1 cellular context compared by ENCODE assay signal in the genomic region with DNA sequence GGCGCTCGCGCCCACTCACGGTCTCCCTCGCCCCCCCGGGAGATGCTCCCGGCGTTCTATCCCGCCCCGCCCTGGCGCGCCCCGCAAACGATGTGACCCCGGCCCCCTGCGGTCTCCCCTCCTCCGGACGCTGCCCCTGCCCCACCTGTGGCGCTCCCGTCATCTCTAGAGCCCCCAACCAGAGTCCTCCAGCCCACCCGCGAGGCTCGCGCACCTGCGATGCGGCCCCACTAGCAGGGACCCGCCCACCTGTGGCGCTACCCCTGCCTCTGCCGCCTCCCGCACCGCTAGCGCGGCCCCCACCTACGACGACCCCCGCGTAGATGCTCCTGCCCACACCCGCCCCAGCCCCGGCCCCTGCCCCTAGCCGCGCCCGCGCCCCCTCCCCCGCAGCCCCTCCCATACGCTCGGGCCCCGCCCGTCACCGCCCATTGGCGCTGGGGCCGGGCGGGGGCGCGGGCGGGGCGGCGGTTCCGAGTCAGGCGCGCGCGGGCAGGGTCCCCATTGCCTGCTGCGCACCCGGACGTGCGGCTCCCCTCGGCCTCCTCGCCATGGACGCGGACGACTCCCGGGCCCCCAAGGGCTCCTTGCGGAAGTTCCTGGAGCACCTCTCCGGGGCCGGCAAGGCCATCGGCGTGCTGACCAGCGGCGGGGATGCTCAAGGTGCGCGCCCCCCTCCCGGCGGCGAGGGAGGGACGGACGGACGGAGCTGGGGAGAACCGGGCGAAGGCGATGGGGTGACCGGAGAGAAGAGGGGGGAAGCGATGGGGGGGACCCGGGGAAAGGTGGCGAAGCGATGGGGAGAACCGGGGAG.
TF ChIP-seq lines count a peak whose summit lies in the region.

A gene (plus strand): TSS at position 504 of the 814 bp plus-strand sequence. CDS start 48 bp downstream, at position 552.

TF ChIP-seq in K562, 482 proteins besides CTCF, POLR2A, EP300 and RAD21 (continued from another document and continues in another):
- TF ChIP-seq, protein P1, sequence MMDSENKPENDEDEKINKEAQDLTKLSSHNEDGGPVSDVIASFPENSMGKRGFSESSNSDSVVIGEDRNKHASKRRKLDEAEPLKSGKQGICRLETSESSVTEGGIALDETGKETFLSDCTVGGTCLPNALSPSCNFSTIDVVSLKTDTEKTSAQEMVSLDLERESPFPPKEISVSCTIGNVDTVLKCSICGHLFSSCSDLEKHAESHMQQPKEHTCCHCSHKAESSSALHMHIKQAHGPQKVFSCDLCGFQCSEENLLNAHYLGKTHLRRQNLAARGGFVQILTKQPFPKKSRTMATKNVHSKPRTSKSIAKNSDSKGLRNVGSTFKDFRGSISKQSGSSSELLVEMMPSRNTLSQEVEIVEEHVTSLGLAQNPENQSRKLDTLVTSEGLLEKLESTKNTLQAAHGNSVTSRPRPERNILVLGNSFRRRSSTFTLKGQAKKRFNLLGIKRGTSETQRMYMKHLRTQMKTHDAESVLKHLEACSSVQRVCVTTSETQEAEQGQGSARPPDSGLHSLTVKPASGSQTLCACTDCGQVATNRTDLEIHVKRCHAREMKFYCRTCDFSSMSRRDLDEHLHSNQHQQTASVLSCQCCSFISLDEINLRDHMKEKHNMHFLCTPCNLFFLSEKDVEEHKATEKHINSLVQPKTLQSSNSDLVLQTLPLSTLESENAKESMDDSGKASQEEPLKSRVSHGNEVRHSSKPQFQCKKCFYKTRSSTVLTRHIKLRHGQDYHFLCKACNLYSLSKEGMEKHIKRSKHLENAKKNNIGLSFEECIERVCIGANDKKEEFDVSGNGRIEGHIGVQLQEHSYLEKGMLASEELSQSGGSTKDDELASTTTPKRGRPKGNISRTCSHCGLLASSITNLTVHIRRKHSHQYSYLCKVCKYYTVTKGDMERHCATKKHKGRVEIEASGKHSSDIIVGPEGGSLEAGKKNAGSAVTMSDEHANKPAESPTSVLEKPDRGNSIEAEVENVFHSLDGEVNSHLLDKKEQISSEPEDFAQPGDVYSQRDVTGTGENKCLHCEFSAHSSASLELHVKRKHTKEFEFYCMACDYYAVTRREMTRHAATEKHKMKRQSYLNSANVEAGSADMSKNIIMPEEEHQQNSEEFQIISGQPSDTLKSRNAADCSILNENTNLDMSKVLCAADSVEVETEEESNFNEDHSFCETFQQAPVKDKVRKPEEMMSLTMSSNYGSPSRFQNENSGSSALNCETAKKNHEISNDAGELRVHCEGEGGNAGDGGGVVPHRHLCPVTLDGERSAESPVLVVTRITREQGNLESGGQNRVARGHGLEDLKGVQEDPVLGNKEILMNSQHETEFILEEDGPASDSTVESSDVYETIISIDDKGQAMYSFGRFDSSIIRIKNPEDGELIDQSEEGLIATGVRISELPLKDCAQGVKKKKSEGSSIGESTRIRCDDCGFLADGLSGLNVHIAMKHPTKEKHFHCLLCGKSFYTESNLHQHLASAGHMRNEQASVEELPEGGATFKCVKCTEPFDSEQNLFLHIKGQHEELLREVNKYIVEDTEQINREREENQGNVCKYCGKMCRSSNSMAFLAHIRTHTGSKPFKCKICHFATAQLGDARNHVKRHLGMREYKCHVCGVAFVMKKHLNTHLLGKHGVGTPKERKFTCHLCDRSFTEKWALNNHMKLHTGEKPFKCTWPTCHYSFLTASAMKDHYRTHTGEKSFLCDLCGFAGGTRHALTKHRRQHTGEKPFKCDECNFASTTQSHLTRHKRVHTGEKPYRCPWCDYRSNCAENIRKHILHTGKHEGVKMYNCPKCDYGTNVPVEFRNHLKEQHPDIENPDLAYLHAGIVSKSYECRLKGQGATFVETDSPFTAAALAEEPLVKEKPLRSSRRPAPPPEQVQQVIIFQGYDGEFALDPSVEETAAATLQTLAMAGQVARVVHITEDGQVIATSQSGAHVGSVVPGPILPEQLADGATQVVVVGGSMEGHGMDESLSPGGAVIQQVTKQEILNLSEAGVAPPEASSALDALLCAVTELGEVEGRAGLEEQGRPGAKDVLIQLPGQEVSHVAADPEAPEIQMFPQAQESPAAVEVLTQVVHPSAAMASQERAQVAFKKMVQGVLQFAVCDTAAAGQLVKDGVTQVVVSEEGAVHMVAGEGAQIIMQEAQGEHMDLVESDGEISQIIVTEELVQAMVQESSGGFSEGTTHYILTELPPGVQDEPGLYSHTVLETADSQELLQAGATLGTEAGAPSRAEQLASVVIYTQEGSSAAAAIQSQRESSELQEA (IDR thresholded peaks at IDR 0.05; ENCODE audit: low read depth), result no peak
- TF ChIP-seq TAF9B (IDR thresholded peaks at IDR 0.05; ENCODE audit: partially characterized antibody) (no peak), GTF2E2 (tag; IDR thresholded peaks at IDR 0.05) (no peak), MTA3 (IDR thresholded peaks at IDR 0.05; ENCODE audit: borderline replicate concordance) (no peak), MEIS2 (IDR thresholded peaks at IDR 0.05; ENCODE audit: partially characterized antibody) (no peak), ZC3H11A (IDR thresholded peaks at IDR 0.05; ENCODE audit: low read depth, low read length) (no peak), YBX1 (IDR thresholded peaks at IDR 0.05) (no peak), ZNF239 (CRISPR knock-in tag; IDR thresholded peaks at IDR 0.05) (no peak), TAL1 (IDR thresholded peaks at IDR 0.05) (no peak), ASH1L (IDR thresholded peaks at IDR 0.05; ENCODE audit: borderline replicate concordance, low read depth, partially characterized antibody) (no peak), HDAC1 (IDR thresholded peaks at IDR 0.05) (peak in 1 of 2 experiments; percentile 53; a peak in 1 of 4 replicates), CHD1 (IDR thresholded peaks at IDR 0.05; ENCODE audit: low read length) (peak; percentile 52), RCOR1 (IDR thresholded peaks at IDR 0.05; ENCODE audit: borderline replicate concordance in 1 of 2, low read depth in 2 of 2, low read length in 2 of 2) (0 out of 4 replicates have a peak, but pooled peaks of 1 of the 2 experiments have one; percentile 4), ELF1 (tag; IDR thresholded peaks at IDR 0.05) (0 out of 2 replicates have a peak, but pooled peaks have one; percentile 31), STAG1 (CRISPR knock-in tag; IDR thresholded peaks at IDR 0.05; ENCODE audit: borderline replicate concordance) (no peak), MYC (IDR thresholded peaks at IDR 0.05; ENCODE audit: low read depth, low read length) (0 out of 2 replicates have a peak, but pooled peaks have one; percentile 25), MYC (CRISPR knock-in tag; IDR thresholded peaks at IDR 0.05; ENCODE audit: borderline replicate concordance, low read depth) (no peak), ZC3H4 (CRISPR knock-in tag; IDR thresholded peaks at IDR 0.05; ENCODE audit: borderline replicate concordance) (no peak), RBFOX2 (IDR thresholded peaks at IDR 0.05; ENCODE audit: low read depth, low read length) (peak; percentile 80), PHB (CRISPR knock-in tag; IDR thresholded peaks at IDR 0.05) (no peak), KLF6 (CRISPR knock-in tag; IDR thresholded peaks at IDR 0.05; ENCODE audit: borderline replicate concordance) (no peak), PHF8 (IDR thresholded peaks at IDR 0.05; ENCODE audit: borderline replicate concordance, low read length) (peak; percentile 60; the same call in 1 of the 2 replicates), NFYB (IDR thresholded peaks at IDR 0.05; ENCODE audit: extremely low read depth, insufficient read length) (no peak)
- TF ChIP-seq, protein P2, sequence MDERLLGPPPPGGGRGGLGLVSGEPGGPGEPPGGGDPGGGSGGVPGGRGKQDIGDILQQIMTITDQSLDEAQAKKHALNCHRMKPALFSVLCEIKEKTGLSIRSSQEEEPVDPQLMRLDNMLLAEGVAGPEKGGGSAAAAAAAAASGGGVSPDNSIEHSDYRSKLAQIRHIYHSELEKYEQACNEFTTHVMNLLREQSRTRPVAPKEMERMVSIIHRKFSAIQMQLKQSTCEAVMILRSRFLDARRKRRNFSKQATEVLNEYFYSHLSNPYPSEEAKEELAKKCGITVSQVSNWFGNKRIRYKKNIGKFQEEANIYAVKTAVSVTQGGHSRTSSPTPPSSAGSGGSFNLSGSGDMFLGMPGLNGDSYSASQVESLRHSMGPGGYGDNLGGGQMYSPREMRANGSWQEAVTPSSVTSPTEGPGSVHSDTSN (CRISPR knock-in tag; IDR thresholded peaks at IDR 0.05; ENCODE audit: low read depth), result no peak
- TF ChIP-seq, protein P2 (tag; conservative IDR thresholded peaks at IDR 0.05; ENCODE audit: low read depth), result no peak
- TF ChIP-seq, protein P3, sequence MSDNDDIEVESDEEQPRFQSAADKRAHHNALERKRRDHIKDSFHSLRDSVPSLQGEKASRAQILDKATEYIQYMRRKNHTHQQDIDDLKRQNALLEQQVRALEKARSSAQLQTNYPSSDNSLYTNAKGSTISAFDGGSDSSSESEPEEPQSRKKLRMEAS (CRISPR knock-in tag; IDR thresholded peaks at IDR 0.05), result no peak
- TF ChIP-seq, protein P4, sequence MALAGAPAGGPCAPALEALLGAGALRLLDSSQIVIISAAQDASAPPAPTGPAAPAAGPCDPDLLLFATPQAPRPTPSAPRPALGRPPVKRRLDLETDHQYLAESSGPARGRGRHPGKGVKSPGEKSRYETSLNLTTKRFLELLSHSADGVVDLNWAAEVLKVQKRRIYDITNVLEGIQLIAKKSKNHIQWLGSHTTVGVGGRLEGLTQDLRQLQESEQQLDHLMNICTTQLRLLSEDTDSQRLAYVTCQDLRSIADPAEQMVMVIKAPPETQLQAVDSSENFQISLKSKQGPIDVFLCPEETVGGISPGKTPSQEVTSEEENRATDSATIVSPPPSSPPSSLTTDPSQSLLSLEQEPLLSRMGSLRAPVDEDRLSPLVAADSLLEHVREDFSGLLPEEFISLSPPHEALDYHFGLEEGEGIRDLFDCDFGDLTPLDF (CRISPR knock-in tag; IDR thresholded peaks at IDR 0.05), result no peak
- TF ChIP-seq, protein P5, sequence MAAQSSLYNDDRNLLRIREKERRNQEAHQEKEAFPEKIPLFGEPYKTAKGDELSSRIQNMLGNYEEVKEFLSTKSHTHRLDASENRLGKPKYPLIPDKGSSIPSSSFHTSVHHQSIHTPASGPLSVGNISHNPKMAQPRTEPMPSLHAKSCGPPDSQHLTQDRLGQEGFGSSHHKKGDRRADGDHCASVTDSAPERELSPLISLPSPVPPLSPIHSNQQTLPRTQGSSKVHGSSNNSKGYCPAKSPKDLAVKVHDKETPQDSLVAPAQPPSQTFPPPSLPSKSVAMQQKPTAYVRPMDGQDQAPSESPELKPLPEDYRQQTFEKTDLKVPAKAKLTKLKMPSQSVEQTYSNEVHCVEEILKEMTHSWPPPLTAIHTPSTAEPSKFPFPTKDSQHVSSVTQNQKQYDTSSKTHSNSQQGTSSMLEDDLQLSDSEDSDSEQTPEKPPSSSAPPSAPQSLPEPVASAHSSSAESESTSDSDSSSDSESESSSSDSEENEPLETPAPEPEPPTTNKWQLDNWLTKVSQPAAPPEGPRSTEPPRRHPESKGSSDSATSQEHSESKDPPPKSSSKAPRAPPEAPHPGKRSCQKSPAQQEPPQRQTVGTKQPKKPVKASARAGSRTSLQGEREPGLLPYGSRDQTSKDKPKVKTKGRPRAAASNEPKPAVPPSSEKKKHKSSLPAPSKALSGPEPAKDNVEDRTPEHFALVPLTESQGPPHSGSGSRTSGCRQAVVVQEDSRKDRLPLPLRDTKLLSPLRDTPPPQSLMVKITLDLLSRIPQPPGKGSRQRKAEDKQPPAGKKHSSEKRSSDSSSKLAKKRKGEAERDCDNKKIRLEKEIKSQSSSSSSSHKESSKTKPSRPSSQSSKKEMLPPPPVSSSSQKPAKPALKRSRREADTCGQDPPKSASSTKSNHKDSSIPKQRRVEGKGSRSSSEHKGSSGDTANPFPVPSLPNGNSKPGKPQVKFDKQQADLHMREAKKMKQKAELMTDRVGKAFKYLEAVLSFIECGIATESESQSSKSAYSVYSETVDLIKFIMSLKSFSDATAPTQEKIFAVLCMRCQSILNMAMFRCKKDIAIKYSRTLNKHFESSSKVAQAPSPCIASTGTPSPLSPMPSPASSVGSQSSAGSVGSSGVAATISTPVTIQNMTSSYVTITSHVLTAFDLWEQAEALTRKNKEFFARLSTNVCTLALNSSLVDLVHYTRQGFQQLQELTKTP (IDR thresholded peaks at IDR 0.05; ENCODE audit: low read depth in 1 of 2, partially characterized antibody in 2 of 2), result no peak
- TF ChIP-seq, protein P6, sequence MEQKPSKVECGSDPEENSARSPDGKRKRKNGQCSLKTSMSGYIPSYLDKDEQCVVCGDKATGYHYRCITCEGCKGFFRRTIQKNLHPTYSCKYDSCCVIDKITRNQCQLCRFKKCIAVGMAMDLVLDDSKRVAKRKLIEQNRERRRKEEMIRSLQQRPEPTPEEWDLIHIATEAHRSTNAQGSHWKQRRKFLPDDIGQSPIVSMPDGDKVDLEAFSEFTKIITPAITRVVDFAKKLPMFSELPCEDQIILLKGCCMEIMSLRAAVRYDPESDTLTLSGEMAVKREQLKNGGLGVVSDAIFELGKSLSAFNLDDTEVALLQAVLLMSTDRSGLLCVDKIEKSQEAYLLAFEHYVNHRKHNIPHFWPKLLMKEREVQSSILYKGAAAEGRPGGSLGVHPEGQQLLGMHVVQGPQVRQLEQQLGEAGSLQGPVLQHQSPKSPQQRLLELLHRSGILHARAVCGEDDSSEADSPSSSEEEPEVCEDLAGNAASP (IDR thresholded peaks at IDR 0.05), result no peak
- TF ChIP-seq, protein P7, sequence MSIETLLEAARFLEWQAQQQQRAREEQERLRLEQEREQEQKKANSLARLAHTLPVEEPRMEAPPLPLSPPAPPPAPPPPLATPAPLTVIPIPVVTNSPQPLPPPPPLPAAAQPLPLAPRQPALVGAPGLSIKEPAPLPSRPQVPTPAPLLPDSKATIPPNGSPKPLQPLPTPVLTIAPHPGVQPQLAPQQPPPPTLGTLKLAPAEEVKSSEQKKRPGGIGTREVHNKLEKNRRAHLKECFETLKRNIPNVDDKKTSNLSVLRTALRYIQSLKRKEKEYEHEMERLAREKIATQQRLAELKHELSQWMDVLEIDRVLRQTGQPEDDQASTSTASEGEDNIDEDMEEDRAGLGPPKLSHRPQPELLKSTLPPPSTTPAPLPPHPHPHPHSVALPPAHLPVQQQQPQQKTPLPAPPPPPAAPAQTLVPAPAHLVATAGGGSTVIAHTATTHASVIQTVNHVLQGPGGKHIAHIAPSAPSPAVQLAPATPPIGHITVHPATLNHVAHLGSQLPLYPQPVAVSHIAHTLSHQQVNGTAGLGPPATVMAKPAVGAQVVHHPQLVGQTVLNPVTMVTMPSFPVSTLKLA (conservative IDR thresholded peaks at IDR 0.05), result no peak; a peak in 1 of 4 replicates
- TF ChIP-seq, protein P8, sequence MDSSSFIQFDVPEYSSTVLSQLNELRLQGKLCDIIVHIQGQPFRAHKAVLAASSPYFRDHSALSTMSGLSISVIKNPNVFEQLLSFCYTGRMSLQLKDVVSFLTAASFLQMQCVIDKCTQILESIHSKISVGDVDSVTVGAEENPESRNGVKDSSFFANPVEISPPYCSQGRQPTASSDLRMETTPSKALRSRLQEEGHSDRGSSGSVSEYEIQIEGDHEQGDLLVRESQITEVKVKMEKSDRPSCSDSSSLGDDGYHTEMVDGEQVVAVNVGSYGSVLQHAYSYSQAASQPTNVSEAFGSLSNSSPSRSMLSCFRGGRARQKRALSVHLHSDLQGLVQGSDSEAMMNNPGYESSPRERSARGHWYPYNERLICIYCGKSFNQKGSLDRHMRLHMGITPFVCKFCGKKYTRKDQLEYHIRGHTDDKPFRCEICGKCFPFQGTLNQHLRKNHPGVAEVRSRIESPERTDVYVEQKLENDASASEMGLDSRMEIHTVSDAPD (CRISPR knock-in tag; IDR thresholded peaks at IDR 0.05), result no peak
